In the genomic region with DNA sequence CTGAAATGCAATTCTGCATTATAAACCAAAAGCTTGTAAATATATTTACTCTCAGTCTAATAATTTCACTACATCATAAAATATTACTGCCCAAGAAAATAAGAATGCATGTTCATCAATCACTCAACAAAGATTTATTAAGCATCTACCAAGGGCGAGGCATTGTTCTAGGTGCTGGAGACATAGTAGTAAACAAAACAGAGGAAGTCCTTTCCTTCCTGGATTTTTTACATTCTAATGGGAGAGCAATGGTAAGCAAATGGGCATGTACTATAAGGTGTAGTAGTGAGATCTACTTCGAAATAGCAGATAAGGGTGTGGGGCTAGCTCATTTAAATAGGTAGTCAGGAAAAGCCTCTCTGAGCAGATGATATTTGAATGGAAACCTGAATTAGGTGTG, we compare ENCODE assay signal across 1 cellular context.
TF ChIP-seq lines count a peak whose summit lies in the region.

No MANE protein-coding gene starts in this region.

TF ChIP-seq in A549, 52 proteins besides CTCF, POLR2A, EP300 and RAD21:
- TF ChIP-seq JUN (IDR thresholded peaks at IDR 0.05) (no peak), HOXB13 (CRISPR knock-in tag; IDR thresholded peaks at IDR 0.05; ENCODE audit: low read depth) (no peak), NPAS2 (CRISPR knock-in tag; IDR thresholded peaks at IDR 0.05; ENCODE audit: borderline replicate concordance) (no peak), FOSL2 (IDR thresholded peaks at IDR 0.05) (no peak), FOSL2 (CRISPR knock-in tag; IDR thresholded peaks at IDR 0.05) (no peak), TP53 (CRISPR knock-in tag; IDR thresholded peaks at IDR 0.05) (no peak), ZC3H11A (IDR thresholded peaks at IDR 0.05) (no peak)
- TF ChIP-seq, protein P1, sequence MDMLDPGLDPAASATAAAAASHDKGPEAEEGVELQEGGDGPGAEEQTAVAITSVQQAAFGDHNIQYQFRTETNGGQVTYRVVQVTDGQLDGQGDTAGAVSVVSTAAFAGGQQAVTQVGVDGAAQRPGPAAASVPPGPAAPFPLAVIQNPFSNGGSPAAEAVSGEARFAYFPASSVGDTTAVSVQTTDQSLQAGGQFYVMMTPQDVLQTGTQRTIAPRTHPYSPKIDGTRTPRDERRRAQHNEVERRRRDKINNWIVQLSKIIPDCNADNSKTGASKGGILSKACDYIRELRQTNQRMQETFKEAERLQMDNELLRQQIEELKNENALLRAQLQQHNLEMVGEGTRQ (IDR thresholded peaks at IDR 0.05), result no peak
- TF ChIP-seq, protein P2, sequence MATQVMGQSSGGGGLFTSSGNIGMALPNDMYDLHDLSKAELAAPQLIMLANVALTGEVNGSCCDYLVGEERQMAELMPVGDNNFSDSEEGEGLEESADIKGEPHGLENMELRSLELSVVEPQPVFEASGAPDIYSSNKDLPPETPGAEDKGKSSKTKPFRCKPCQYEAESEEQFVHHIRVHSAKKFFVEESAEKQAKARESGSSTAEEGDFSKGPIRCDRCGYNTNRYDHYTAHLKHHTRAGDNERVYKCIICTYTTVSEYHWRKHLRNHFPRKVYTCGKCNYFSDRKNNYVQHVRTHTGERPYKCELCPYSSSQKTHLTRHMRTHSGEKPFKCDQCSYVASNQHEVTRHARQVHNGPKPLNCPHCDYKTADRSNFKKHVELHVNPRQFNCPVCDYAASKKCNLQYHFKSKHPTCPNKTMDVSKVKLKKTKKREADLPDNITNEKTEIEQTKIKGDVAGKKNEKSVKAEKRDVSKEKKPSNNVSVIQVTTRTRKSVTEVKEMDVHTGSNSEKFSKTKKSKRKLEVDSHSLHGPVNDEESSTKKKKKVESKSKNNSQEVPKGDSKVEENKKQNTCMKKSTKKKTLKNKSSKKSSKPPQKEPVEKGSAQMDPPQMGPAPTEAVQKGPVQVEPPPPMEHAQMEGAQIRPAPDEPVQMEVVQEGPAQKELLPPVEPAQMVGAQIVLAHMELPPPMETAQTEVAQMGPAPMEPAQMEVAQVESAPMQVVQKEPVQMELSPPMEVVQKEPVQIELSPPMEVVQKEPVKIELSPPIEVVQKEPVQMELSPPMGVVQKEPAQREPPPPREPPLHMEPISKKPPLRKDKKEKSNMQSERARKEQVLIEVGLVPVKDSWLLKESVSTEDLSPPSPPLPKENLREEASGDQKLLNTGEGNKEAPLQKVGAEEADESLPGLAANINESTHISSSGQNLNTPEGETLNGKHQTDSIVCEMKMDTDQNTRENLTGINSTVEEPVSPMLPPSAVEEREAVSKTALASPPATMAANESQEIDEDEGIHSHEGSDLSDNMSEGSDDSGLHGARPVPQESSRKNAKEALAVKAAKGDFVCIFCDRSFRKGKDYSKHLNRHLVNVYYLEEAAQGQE (IDR thresholded peaks at IDR 0.05), result no peak
- TF ChIP-seq, protein P3, sequence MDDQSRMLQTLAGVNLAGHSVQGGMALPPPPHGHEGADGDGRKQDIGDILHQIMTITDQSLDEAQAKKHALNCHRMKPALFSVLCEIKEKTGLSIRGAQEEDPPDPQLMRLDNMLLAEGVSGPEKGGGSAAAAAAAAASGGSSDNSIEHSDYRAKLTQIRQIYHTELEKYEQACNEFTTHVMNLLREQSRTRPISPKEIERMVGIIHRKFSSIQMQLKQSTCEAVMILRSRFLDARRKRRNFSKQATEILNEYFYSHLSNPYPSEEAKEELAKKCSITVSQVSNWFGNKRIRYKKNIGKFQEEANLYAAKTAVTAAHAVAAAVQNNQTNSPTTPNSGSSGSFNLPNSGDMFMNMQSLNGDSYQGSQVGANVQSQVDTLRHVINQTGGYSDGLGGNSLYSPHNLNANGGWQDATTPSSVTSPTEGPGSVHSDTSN (IDR thresholded peaks at IDR 0.05), result no peak
TF ChIP-seq in A549: peak in this region for 0.
